Comparison of ENCODE assay signal across 30 cellular contexts in genomic region chr10:103057980-103058568, GRCh38.
A peak's percentile ranks its signal among the peaks of the same experiment; 100 is the strongest.
DNase-seq lines count a peak whose midpoint lies in the region; ATAC-seq and TF ChIP-seq lines count a peak whose summit lies in the region.
"Had no signal": no experiment of that assay in that cellular context is flagged by ENCODE, and none has a peak within 500 bp of the region (broad histone marks: within the 10 kb centered on the region; RNA-seq: fewer than 3 reads in every experiment).

No MANE protein-coding gene starts in this region.

- no peak for TF ChIP-seq POLR2A in adrenal gland (IDR thresholded peaks at IDR 0.05)

- H3K4me1 ChIP-seq in adrenal gland (replicated peaks in 1 of 2) (peaks cover 11 to 32% of the 10 kb centered on the region in 2 donors), skeletal muscle tissue (ENCODE audit: control insufficient read depth in 3 of 3, insufficient read depth in 3 of 3, low read length in 3 of 3) (peaks cover 0 to 5% (median 4%) of the 10 kb centered on the region in 3 donors)
- H3K4me1 ChIP-seq: colonic mucosa had no signal

- H3K27ac Mint-ChIP-seq in activated naive CD4-positive, alpha-beta T cell treated with anti-CD3 and anti-CD28 coated beads, Interleukin-2, amount 50 U/mL, for 72 hours = no peak overlapping the region
- H3K27ac Mint-ChIP-seq: activated naive CD8-positive, alpha-beta T cell; B cell; CD8-positive, alpha-beta T cell; natural killer cell; T-helper 2 cell treated with Interferon-gamma antibody and Interleukin-4, amounts not matched to agents 5 μg/mL and 100 μg/mL, for 36 hours had no signal

- no peak overlapping the region for H3K4me3 ChIP-seq in adrenal gland
- no peak overlapping the region for H3K4me3 ChIP-seq in skeletal muscle tissue (ENCODE audit: low read length in 3 of 3)
- H3K4me3 ChIP-seq: colonic mucosa, lower lobe of right lung, PC-9, skin epidermis had no signal

- intact Hi-C loops in adrenal gland (cut with DNase I) (no loop called here), left cardiac atrium (cut with DNase I) (no loop called here)

- H3K27me3 ChIP-seq in adrenal gland (no peaks in the 10 kb centered on the region), skeletal muscle tissue (ENCODE audit: control insufficient read depth in 3 of 3, insufficient read depth in 3 of 3, low read length in 3 of 3) (no peaks in the 10 kb centered on the region)
- H3K27me3 ChIP-seq: colonic mucosa had no signal

- ATAC-seq in left cardiac atrium (peak; percentile 40 to 42), HG02678 (IDR thresholded peaks at IDR 0.05; ENCODE audit: unreplicated experiment) (no peak)
- no peak for ATAC-seq in activated naive CD4-positive, alpha-beta T cell treated with anti-CD3 and anti-CD28 coated beads, Interleukin-2, amount 50 U/mL, for 72 hours
- ATAC-seq: CD8-positive, alpha-beta T cell; lower lobe of right lung; natural killer cell had no signal

- no peaks in the 10 kb centered on the region for H3K9me3 Mint-ChIP-seq in activated naive CD4-positive, alpha-beta T cell treated with anti-CD3 and anti-CD28 coated beads, Interleukin-2, amount 50 U/mL, for 72 hours
- H3K9me3 Mint-ChIP-seq: CD8-positive, alpha-beta T cell; natural killer cell; T-helper 2 cell treated with Interferon-gamma antibody and Interleukin-4, amounts not matched to agents 5 μg/mL and 100 μg/mL, for 36 hours had no signal

- H3K36me3 ChIP-seq in adrenal gland (replicated peaks in 1 of 2) = no peaks in the 10 kb centered on the region
- peaks cover 3 to 6% (median 3%) of the 10 kb centered on the region in 3 donors for H3K36me3 ChIP-seq in skeletal muscle tissue (ENCODE audit: control insufficient read depth in 3 of 3, insufficient read depth in 3 of 3, low read length in 3 of 3)
- H3K36me3 ChIP-seq: colonic mucosa, lower lobe of right lung had no signal

- no peak overlapping the region for H3K9ac ChIP-seq in skeletal muscle tissue (ENCODE audit: low read depth in 1 of 3, low read length in 3 of 3)

- WGBS in adrenal gland, 4 donors = 46 to 59% (median 56%) methylated on average over 5 of the region's 5 CpGs

- H3K27ac ChIP-seq in adrenal gland (peak overlapping the region in 3 of 5 donors; percentile 27 to 75 (median 71)), skeletal muscle tissue (ENCODE audit: low read depth, low read length) (peak overlapping the region; percentile 21)
- H3K27ac ChIP-seq: colonic mucosa, HL-60, lower lobe of right lung, PC-9 had no signal

- DNase-seq in HCEC 1CT = peak; percentile 11
- no peak for DNase-seq in adrenal gland
- no peak for DNase-seq in left cardiac atrium
- DNase-seq in activated naive CD4-positive, alpha-beta T cell treated with anti-CD3 and anti-CD28 coated beads, Interleukin-2, amount 50 U/mL, for 72 hours (ENCODE audit: low spot score in 2 of 2) = no peak
- no peak for DNase-seq in NCI-H524 (lab: John Stamatoyannopoulos, UW)
- DNase-seq: ACHN; activated CD4-positive, alpha-beta T cell treated with anti-CD3 and anti-CD28 coated beads for 48 hours; anterior cingulate cortex; CD8-positive, alpha-beta T cell; colonic mucosa; effector memory CD4-positive, alpha-beta T cell; erythroblast; foreskin fibroblast; lower lobe of right lung; MM.1S; natural killer cell; NCI-H1417 treated with DMSO at 0.1 percent for 48 hours; NCI-H2081; NCI-H2227 treated with DMSO at 0.1 percent for 48 hours; NCI-H69; occipital lobe; PC-9; stimulated activated naive CD4-positive, alpha-beta T cell had no signal

- TF ChIP-seq CTCF in adrenal gland (IDR thresholded peaks at IDR 0.05) = no peak

- no peaks in the 10 kb centered on the region for H3K36me3 Mint-ChIP-seq in activated naive CD4-positive, alpha-beta T cell treated with anti-CD3 and anti-CD28 coated beads, Interleukin-2, amount 50 U/mL, for 72 hours
- H3K36me3 Mint-ChIP-seq: natural killer cell had no signal

- H3K9me3 ChIP-seq in adrenal gland (replicated peaks in 1 of 3) (no peaks in the 10 kb centered on the region), skeletal muscle tissue (ENCODE audit: control insufficient read depth in 3 of 3, low read length in 3 of 3) (no peaks in the 10 kb centered on the region)
- H3K9me3 ChIP-seq: colonic mucosa, lower lobe of right lung had no signal

Comparison
In these comparisons a context has a peak if more than half of its experiments do, and no peak if none do; other contexts are left out.
1. ATAC-seq: peak in left cardiac atrium (2 of 2); none in HG02678 (single experiment) and activated naive CD4-positive, alpha-beta T cell treated with anti-CD3 and anti-CD28 coated beads, Interleukin-2, amount 50 U/mL, for 72 hours (0 of 2).